Comparison of ENCODE assay signal across 18 cellular contexts in the genomic region with DNA sequence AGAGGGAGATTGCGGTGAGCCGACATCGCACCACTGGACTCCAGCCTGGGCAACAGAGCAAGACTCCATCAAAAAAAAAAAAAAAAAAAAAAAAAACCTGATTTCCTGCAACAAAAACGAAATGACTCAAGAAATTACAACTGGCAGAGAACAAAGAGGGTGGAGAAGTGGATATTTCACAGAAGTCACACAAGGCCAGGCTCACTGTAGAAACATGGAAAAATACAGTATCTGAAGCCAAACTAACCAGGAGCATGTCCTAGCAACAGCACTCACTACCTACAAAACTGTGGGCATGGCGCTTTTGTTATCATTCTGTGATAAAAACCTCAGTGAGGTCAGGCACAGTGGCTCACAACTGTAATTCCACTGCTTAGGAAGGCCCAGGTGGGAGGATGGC. TPM values are rescaled to one million over a fixed set of nuclear protein-coding genes. Genes with fewer than 3 reads are reported as not detected.
A peak's percentile ranks its signal among the peaks of the same experiment; 100 is the strongest.
DNase-seq lines count a peak whose midpoint lies in the region; ATAC-seq, FAIRE-seq and TF ChIP-seq lines count a peak whose summit lies in the region.
"Had no signal": no experiment of that assay in that cellular context is flagged by ENCODE, and none has a peak within 500 bp of the region (broad histone marks: within the 10 kb centered on the region; RNA-seq: fewer than 3 reads in every experiment).

No MANE protein-coding gene starts in this region.

- no peak overlapping the region for H3K14ac ChIP-seq in neuronal stem cell (ENCODE audit: low read length)

- H3K9me3 Mint-ChIP-seq in CD14-positive monocyte, result peaks cover 6 to 23% (median 16%) of the 10 kb centered on the region in 7 donors
- H3K9me3 Mint-ChIP-seq in glutamatergic neuron (ENCODE audit: unreplicated experiment), result peaks cover under 1% of the 10 kb centered on the region

- ATAC-seq in K562 (no peak), HG03432 (IDR thresholded peaks at IDR 0.05; ENCODE audit: unreplicated experiment) (no peak)
- ATAC-seq: A549 had no signal

- H3K36me3 Mint-ChIP-seq in CD14-positive monocyte, result peaks cover 13 to 36% of the 10 kb centered on the region in 2 donors
- peaks cover 4% of the 10 kb centered on the region for H3K36me3 Mint-ChIP-seq in glutamatergic neuron (ENCODE audit: unreplicated experiment)

- H2AFZ ChIP-seq in K562 (ENCODE audit: low read depth, low read length), result no peak overlapping the region
- no peak overlapping the region for H2AFZ ChIP-seq in neuronal stem cell (ENCODE audit: low read length)

- no peak overlapping the region for H2BK12ac ChIP-seq in neuronal stem cell (ENCODE audit: low read length)

- no peaks in the 10 kb centered on the region for H4K20me1 ChIP-seq in K562 (replicated peaks; ENCODE audit: control insufficient read depth, insufficient read depth, low read length)

- in situ Hi-C loops in K562 (cut with MboI), result no loop called here

- no peak overlapping the region for H3K23ac ChIP-seq in neuronal stem cell (ENCODE audit: low read depth, low read length, poor library complexity)

- no peak for TF ChIP-seq CTCF in CD14-positive monocyte (IDR thresholded peaks at IDR 0.05)
- no peak for TF ChIP-seq CTCF in K562 (IDR thresholded peaks at IDR 0.05 in 2 of 3, conservative IDR thresholded peaks at IDR 0.05 in 1 of 3; ENCODE audit: insufficient read depth in 2 of 3, low read depth in 1 of 3, low read length in 3 of 3)
- no peak for TF ChIP-seq CTCF in RWPE1 (conservative IDR thresholded peaks at IDR 0.05; ENCODE audit: low read depth)
- no peak for TF ChIP-seq CTCF in glutamatergic neuron (IDR thresholded peaks at IDR 0.05; ENCODE audit: partially characterized antibody, unreplicated experiment)

- H3K27me3 Mint-ChIP-seq in CD14-positive monocyte (ENCODE audit: low read depth in 3 of 3) (peaks cover 0 to 2% (median 0%) of the 10 kb centered on the region in 3 donors), glutamatergic neuron (ENCODE audit: unreplicated experiment) (peaks cover 2% of the 10 kb centered on the region)

- TF ChIP-seq EP300 in K562 (IDR thresholded peaks at IDR 0.05; ENCODE audit: low read length), result no peak

- no TSS peak for BruUV-seq in K562 (replicated peaks; lab: Mats Ljungman, UMichigan)

- FAIRE-seq in K562 (lab: Jason Lieb, UNC), result peak; percentile 6
- FAIRE-seq: A549, D721Med, G401.6, GM12891 had no signal

- H3K4me2 ChIP-seq in K562 (ENCODE audit: insufficient read depth, low read length) (no peak overlapping the region), neuronal stem cell (ENCODE audit: insufficient read depth, low read length, poor library complexity, severe bottlenecking) (peak overlapping the region; percentile 25)
- H3K4me2 ChIP-seq: A549 had no signal

- no peak overlapping the region for H2AK5ac ChIP-seq in neuronal stem cell (ENCODE audit: low read depth, low read length)

- no peak overlapping the region for H2BK5ac ChIP-seq in neuronal stem cell (ENCODE audit: low read length)

- H3K79me1 ChIP-seq in neuronal stem cell (ENCODE audit: low read depth, low read length), result no peaks in the 10 kb centered on the region

- no peak overlapping the region for H2BK120ac ChIP-seq in neuronal stem cell (ENCODE audit: low read depth, low read length)

- H3K36me3 ChIP-seq in K562 (ENCODE audit: control insufficient read depth, insufficient read depth, low read length) (no peaks in the 10 kb centered on the region), neuronal stem cell (replicated peaks in 1 of 2; ENCODE audit: control insufficient read depth in 2 of 2, insufficient read depth in 2 of 2, low read length in 2 of 2) (no peaks in the 10 kb centered on the region)

- no peak overlapping the region for H4K8ac ChIP-seq in neuronal stem cell (ENCODE audit: low read depth, low read length)

- H3K9me3 ChIP-seq in K562 (replicated peaks; ENCODE audit: control insufficient read depth, insufficient read depth, low read depth, low read length) (peaks cover 10% of the 10 kb centered on the region), neuronal stem cell (replicated peaks in 1 of 2; ENCODE audit: control insufficient read depth in 2 of 2, insufficient read depth in 1 of 2, low read depth in 1 of 2, low read length in 2 of 2) (peaks cover 0 to 4% of the 10 kb centered on the region in 2 donors)
- H3K9me3 ChIP-seq: A549 had no signal

- H3K27ac ChIP-seq in K562 (ENCODE audit: extremely low read depth, low read depth, low read length) (no peak overlapping the region), neuronal stem cell (replicated peaks; ENCODE audit: low read length) (no peak overlapping the region), RWPE1 (no peak overlapping the region)
- H3K27ac ChIP-seq: A549 had no signal

- peak overlapping the region; percentile 56 for H4K91ac ChIP-seq in neuronal stem cell (ENCODE audit: low read depth, low read length, poor library complexity)

- H3K4me3 ChIP-seq in K562 (no peak overlapping the region), neuronal stem cell (ENCODE audit: low read length in 2 of 2) (no peak overlapping the region)
- H3K4me3 ChIP-seq: A549 had no signal

- H3K27ac Mint-ChIP-seq in CD14-positive monocyte (peak overlapping the region in 6 of 7 donors; percentile 0 to 99 (median 68)), glutamatergic neuron (ENCODE audit: unreplicated experiment) (no peak overlapping the region)
- H3K27ac Mint-ChIP-seq: CD4-positive, alpha-beta memory T cell had no signal

- H3K18ac ChIP-seq in neuronal stem cell (ENCODE audit: low read length), result no peak overlapping the region

- no peak for DNase-seq in CD14-positive monocyte (ENCODE audit: low spot score)
- DNase-seq in K562 (ENCODE audit: extremely low read depth in 1 of 4, low spot score in 3 of 4), result no peak
- no peak for DNase-seq in neuronal stem cell (ENCODE audit: low spot score)
- DNase-seq in RWPE1 (ENCODE audit: low spot score), result no peak
- no peak for DNase-seq in glutamatergic neuron
- DNase-seq: C1 segment of cervical spinal cord; CD4-positive, alpha-beta memory T cell; DMS153; DMS79 treated with DMSO at 0.1 percent for 48 hours; EL; GOT3; HCEC 1CT; KBM-7 had no signal

- CTCF ChIA-PET in K562 (lab: Yijun Ruan, JAX; ENCODE audit: low intra/inter-chr PET ratio) (no interaction called here), RWPE1 (lab: Yijun Ruan, JAX) (no interaction called here)

- H3K9me1 ChIP-seq in K562 (ENCODE audit: control insufficient read depth, insufficient read depth, low read length), result no peaks in the 10 kb centered on the region

- no peak for TF ChIP-seq POLR2A in K562 (conservative IDR thresholded peaks at IDR 0.05)

- peaks cover 53% of the 10 kb centered on the region for H3K4me1 Mint-ChIP-seq in CD14-positive monocyte
- no peaks in the 10 kb centered on the region for H3K4me1 Mint-ChIP-seq in glutamatergic neuron (ENCODE audit: low read depth, unreplicated experiment)
- H3K4me1 Mint-ChIP-seq: CD4-positive, alpha-beta memory T cell had no signal

- POLR2A ChIA-PET in K562 (lab: Yijun Ruan, JAX) (no interaction called here), RWPE1 (lab: Yijun Ruan, JAX; ENCODE audit: low non-redundant PET) (interaction anchor here (0.6 kb wide), 1 partner anchor 710 kb away, joined by 4 read pairs; no protein-coding TSS in a partner anchor)

- H3K9ac ChIP-seq in K562 (ENCODE audit: insufficient read depth in 1 of 2, low read depth in 2 of 2, low read length in 2 of 2) (no peak overlapping the region), neuronal stem cell (ENCODE audit: low read depth, low read length, poor library complexity) (no peak overlapping the region)

- no peak overlapping the region for H2BK15ac ChIP-seq in neuronal stem cell (ENCODE audit: low read length)

- intact Hi-C loops in CD14-positive monocyte (cut with micrococcal nuclease), result no loop called here
- intact Hi-C loops in K562 (cut with micrococcal nuclease), result no loop called here

- H3K79me2 ChIP-seq in K562 (ENCODE audit: control insufficient read depth, insufficient read depth, low read length), result no peaks in the 10 kb centered on the region

- peaks cover 5 to 20% of the 10 kb centered on the region in 2 experiments; a peak in 3 of 5 replicates for H3K27me3 ChIP-seq in K562 (ENCODE audit: control insufficient read depth in 2 of 2, insufficient read depth in 2 of 2, low read length in 2 of 2)
- H3K27me3 ChIP-seq in neuronal stem cell (ENCODE audit: control insufficient read depth in 3 of 3, insufficient read depth in 3 of 3, low read depth in 1 of 3, low read length in 3 of 3), result no peaks in the 10 kb centered on the region

- no peak overlapping the region for H3K4ac ChIP-seq in neuronal stem cell (ENCODE audit: low read length)

- H3K4me1 ChIP-seq in K562 (replicated peaks in 1 of 2; ENCODE audit: control insufficient read depth in 2 of 2, insufficient read depth in 2 of 2, low read length in 2 of 2) (no peaks in the 10 kb centered on the region; a peak in 1 of 5 replicates), neuronal stem cell (ENCODE audit: control insufficient read depth in 2 of 2, insufficient read depth in 1 of 2, low read depth in 1 of 2, low read length in 2 of 2) (no peaks in the 10 kb centered on the region)
- H3K4me1 ChIP-seq: A549 had no signal

- TF ChIP-seq RAD21 in K562 (CRISPR knock-in tag; conservative IDR thresholded peaks at IDR 0.05 in 1 of 2, IDR thresholded peaks at IDR 0.05 in 1 of 2), result no peak

- H3K4me3 Mint-ChIP-seq in CD14-positive monocyte (no peak overlapping the region), glutamatergic neuron (ENCODE audit: unreplicated experiment) (no peak overlapping the region)
- H3K4me3 Mint-ChIP-seq: CD4-positive, alpha-beta memory T cell had no signal

- WGBS in K562 (ENCODE audit: insufficient coverage, low coverage, missing lambda C conversion rate), result 15% methylated on average over 2 of the region's 5 CpGs
- no CpG with 5 or more reads among the region's 5 CpGs for WGBS in neuronal stem cell (ENCODE audit: extremely low coverage in 2 of 2, insufficient read length in 2 of 2, insufficient replicate concordance in 1 of 2), 2 donors

RNA-seq across cellular contexts. Expression of gene MMP17, which starts 11.7 kb away (rescaled TPM):
- polyA plus RNA-seq in CD14-positive monocyte (1 to 10 TPM; 2.8 to 3.0 TPM), K562 (2011; rRNA removed) (17.1 and 57.8 TPM in 2 replicates), K562 (2014; fragmentation: Illumina TruSeq; extraction: Trizol) (5.0 and 11.6 TPM in 2 replicates), K562 (2014; fragmentation: Nextera tagmentation; extraction: Ambion mirVana) (not detected), K562 (2014; rRNA removed) (21.2 and 24.1 TPM in 2 replicates)
- 65.7 and 167 TPM in 2 replicates for total RNA-seq in K562 (2011; cell fraction: chromatin; rRNA removed; ENCODE audit: low replicate concordance)
- total RNA-seq in K562 (2011; cell fraction: nucleolus; rRNA removed), result 84.0 and 92.2 TPM in 2 replicates
- total RNA-seq in K562 (2011; cell fraction: nucleoplasm; rRNA removed), result 68.9 and 73.7 TPM in 2 replicates
- total RNA-seq in K562 (2014; rRNA removed) (12.7 and 17.5 TPM in 2 replicates), K562 (2014; rRNA removed; fragmentation: Illumina TruSeq; extraction: Trizol) (0.93 and 1.1 TPM in 2 replicates), K562 (2015; rRNA removed; fragmentation: Illumina TruSeq; extraction: Trizol) (4.0 and 4.6 TPM in 2 replicates), K562 (2021) (18.0 and 20.1 TPM in 2 replicates), glutamatergic neuron (ENCODE audit: unreplicated experiment) (65.8 TPM)
- 29.3 and 39.3 TPM in 2 replicates for polyA plus RNA-seq in K562 (2011; cell fraction: cytosol; rRNA removed)
- polyA plus RNA-seq in K562 (2011; cell fraction: nucleus; rRNA removed), result 170 and 193 TPM in 2 replicates
- polyA plus RNA-seq in K562 (2012), result 17.2 and 26.5 TPM in 2 replicates
- 4.9 and 7.1 TPM in 2 replicates for polyA minus RNA-seq in K562 (2011; rRNA and poly(A)+ RNA removed)
- polyA minus RNA-seq in K562 (2011; cell fraction: cytosol; rRNA and poly(A)+ RNA removed), result 13.5 and 30.6 TPM in 2 replicates
- polyA minus RNA-seq in K562 (2011; cell fraction: nucleus; rRNA and poly(A)+ RNA removed), result 25.7 and 56.9 TPM in 2 replicates
- 4.2 TPM for polyA plus RNA-seq in neuronal stem cell (2013, experiment 1 of 2)
- polyA plus RNA-seq in neuronal stem cell (2013, experiment 2 of 2), result 3.8 TPM
- polyA plus RNA-seq: CD4-positive, alpha-beta memory T cell had no signal
